29 cellular contexts compared by ENCODE assay signal in the genomic region with DNA sequence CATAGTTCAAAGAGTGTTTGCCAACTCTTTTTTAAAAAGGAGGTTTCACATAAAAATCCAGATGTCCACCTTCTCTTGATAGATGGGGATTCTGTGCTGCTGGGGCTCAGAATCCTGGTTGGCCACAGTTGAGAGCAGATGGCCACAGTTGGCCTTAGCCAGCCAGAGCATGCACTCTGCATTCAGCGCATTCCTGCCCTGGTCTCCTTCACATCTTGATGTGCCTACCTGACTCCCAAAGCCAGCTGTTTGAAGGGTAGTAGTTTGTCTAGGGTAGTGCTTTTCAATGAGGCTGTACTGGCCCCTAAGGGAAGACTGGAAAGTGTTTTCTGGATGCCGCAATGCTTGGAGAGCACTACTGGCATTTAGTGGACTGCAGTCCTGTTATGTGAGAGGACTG.
"Had no signal": no experiment of that assay in that cellular context is flagged by ENCODE, and none has a peak within 500 bp of the region (broad histone marks: within the 10 kb centered on the region; RNA-seq: fewer than 3 reads in every experiment).

No MANE protein-coding gene starts in this region.

- H3K9me3 ChIP-seq: SJCRH30, SK-N-SH had no signal

- H3K36me3 Mint-ChIP-seq: activated CD8-positive, alpha-beta memory T cell treated with anti-CD3 and anti-CD28 coated beads, Interleukin-2, amount 10 ng/mL, durations not matched to agents 7 days and 5 days; activated naive CD8-positive, alpha-beta T cell had no signal

- H3K9me3 Mint-ChIP-seq: activated T-cell treated with anti-CD3 and anti-CD28 coated beads, Interleukin-2, amount 50 U/mL, for 24 hours had no signal

- H3K4me3 ChIP-seq: cardiac muscle cell, SJCRH30 had no signal

- H3K36me3 ChIP-seq: brain microvascular endothelial cell, cardiac muscle cell, SJCRH30, WERI-Rb-1 had no signal

- H3K4me2 ChIP-seq: SK-N-SH had no signal

- H3K27ac ChIP-seq: brain microvascular endothelial cell, cardiac muscle cell, RWPE1, SJCRH30, WERI-Rb-1 had no signal

- H3K9ac ChIP-seq: SK-N-SH had no signal

- H3K27me3 Mint-ChIP-seq: activated CD8-positive, alpha-beta memory T cell treated with anti-CD3 and anti-CD28 coated beads, Interleukin-2, amount 10 ng/mL, durations not matched to agents 7 days and 5 days had no signal

- DNase-seq: activated CD4-positive, alpha-beta T cell treated with anti-CD3 and anti-CD28 coated beads for 4 hours; activated CD4-positive, alpha-beta T cell treated with anti-CD3 and anti-CD28 coated beads, Interleukin-2, amount 50 U/mL, for 48 hours; activated CD8-positive, alpha-beta memory T cell treated with anti-CD3 and anti-CD28 coated beads, Interleukin-2, amount 10 ng/mL, durations not matched to agents 7 days and 5 days; activated effector memory CD4-positive, alpha-beta T cell treated with anti-CD3 and anti-CD28 coated beads, Interleukin-2, amount 50 U/mL, for 16 hours; activated naive CD4-positive, alpha-beta T cell treated with Interleukin-2 at 50 U/mL for 16 hours; activated T-cell treated with anti-CD3 and anti-CD28 coated beads, Interleukin-2, amount 50 U/mL, for 24 hours; amygdala; brain microvascular endothelial cell; KG1; NCI-H1092; NCI-H1417; NCI-H1930; NCI-H2171; NCI-H2227 treated with DMSO at 0.1 percent for 48 hours; NCI-H446 treated with DMSO at 0.1 percent for 48 hours; NCI-H524 treated with DMSO at 0.1 percent for 48 hours; NCI-H774; NK-92 treated with Interleukin-12 subunit alpha and Interleukin-12 subunit beta, amount 100 ng/mL, for 24 hours; OCI-M1; Right ventricle myocardium superior; SJCRH30; SK-N-SH; T-helper 1 cell; WERI-Rb-1 had no signal

- H3K4me3 Mint-ChIP-seq: activated CD8-positive, alpha-beta memory T cell treated with anti-CD3 and anti-CD28 coated beads, Interleukin-2, amount 10 ng/mL, durations not matched to agents 7 days and 5 days; activated naive CD8-positive, alpha-beta T cell; activated T-cell treated with anti-CD3 and anti-CD28 coated beads, Interleukin-2, amount 50 U/mL, for 24 hours had no signal

- H3K4me1 ChIP-seq: SJCRH30 had no signal

- H3K27ac Mint-ChIP-seq: activated CD8-positive, alpha-beta memory T cell treated with anti-CD3 and anti-CD28 coated beads, Interleukin-2, amount 10 ng/mL, durations not matched to agents 7 days and 5 days; activated naive CD8-positive, alpha-beta T cell; activated T-cell treated with anti-CD3 and anti-CD28 coated beads, Interleukin-2, amount 50 U/mL, for 24 hours had no signal

- ATAC-seq: activated CD4-positive, CD25-positive, alpha-beta regulatory T cell treated with anti-CD3 and anti-CD28 coated beads, Interleukin-2, amount 50 U/mL, for 24 hours; activated CD8-positive, alpha-beta memory T cell treated with anti-CD3 and anti-CD28 coated beads, Interleukin-2, amount 10 ng/mL, durations not matched to agents 7 days and 5 days; Panc1 had no signal

- H3K27me3 ChIP-seq: brain microvascular endothelial cell, cardiac muscle cell, SJCRH30 had no signal
